Comparison of ENCODE assay signal across 1 cellular context in the genomic region with DNA sequence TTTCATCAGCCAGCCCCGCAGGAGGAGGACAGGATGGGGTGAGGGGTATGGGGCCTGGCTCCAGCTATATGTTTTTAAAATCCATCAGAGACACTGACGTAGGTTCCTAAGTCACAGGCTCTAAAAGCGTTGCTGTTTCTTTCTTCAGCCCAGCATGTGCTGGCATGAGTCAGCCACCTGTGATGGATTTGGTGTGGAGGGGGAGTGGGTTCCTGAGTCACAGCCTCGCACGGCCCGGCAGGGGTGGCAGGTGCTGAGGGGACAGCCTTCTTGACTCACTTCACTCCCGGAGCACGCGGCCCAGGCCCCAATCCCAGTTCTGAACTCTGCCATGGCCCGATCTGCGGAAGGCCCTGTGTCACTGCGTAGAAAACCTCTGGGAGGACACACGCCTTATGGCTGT.
TF ChIP-seq lines count a peak whose summit lies in the region.

No MANE protein-coding gene starts in this region.

TF ChIP-seq in K562, 482 proteins besides CTCF, POLR2A, EP300 and RAD21 (continued from another document and continues in another):
- TF ChIP-seq, protein P1, sequence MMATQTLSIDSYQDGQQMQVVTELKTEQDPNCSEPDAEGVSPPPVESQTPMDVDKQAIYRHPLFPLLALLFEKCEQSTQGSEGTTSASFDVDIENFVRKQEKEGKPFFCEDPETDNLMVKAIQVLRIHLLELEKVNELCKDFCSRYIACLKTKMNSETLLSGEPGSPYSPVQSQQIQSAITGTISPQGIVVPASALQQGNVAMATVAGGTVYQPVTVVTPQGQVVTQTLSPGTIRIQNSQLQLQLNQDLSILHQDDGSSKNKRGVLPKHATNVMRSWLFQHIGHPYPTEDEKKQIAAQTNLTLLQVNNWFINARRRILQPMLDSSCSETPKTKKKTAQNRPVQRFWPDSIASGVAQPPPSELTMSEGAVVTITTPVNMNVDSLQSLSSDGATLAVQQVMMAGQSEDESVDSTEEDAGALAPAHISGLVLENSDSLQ (IDR thresholded peaks at IDR 0.05) = no peak
- TF ChIP-seq HEY1 (CRISPR knock-in tag; IDR thresholded peaks at IDR 0.05; ENCODE audit: borderline replicate concordance) = no peak
- 0 out of 2 replicates have a peak, but pooled peaks have one; percentile 28 for TF ChIP-seq L3MBTL2 (IDR thresholded peaks at IDR 0.05)
- TF ChIP-seq CEBPG (CRISPR knock-in tag; IDR thresholded peaks at IDR 0.05) = 0 out of 2 replicates have a peak, but pooled peaks have one; percentile 43
- TF ChIP-seq CEBPG (tag; conservative IDR thresholded peaks at IDR 0.05 in 1 of 2, IDR thresholded peaks at IDR 0.05 in 1 of 2) = no peak; a peak in 1 of 4 replicates
- no peak for TF ChIP-seq ZBTB8A (IDR thresholded peaks at IDR 0.05; ENCODE audit: partially characterized antibody)
- no peak for TF ChIP-seq THRAP3 (IDR thresholded peaks at IDR 0.05; ENCODE audit: borderline replicate concordance)
- TF ChIP-seq, protein P2, sequence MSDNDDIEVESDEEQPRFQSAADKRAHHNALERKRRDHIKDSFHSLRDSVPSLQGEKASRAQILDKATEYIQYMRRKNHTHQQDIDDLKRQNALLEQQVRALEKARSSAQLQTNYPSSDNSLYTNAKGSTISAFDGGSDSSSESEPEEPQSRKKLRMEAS (CRISPR knock-in tag; IDR thresholded peaks at IDR 0.05) = peak; percentile 56; the same call in 1 of the 2 replicates
- TF ChIP-seq TBL1XR1 (IDR thresholded peaks at IDR 0.05; ENCODE audit: low read length in 2 of 2) = no peak
- TF ChIP-seq, protein P3, sequence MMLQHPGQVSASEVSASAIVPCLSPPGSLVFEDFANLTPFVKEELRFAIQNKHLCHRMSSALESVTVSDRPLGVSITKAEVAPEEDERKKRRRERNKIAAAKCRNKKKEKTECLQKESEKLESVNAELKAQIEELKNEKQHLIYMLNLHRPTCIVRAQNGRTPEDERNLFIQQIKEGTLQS (IDR thresholded peaks at IDR 0.05) = peak; percentile 78
- TF ChIP-seq, protein P3 (CRISPR knock-in tag; conservative IDR thresholded peaks at IDR 0.05) = no peak
- no peak for TF ChIP-seq NR2C2 (CRISPR knock-in tag; IDR thresholded peaks at IDR 0.05)
- no peak for TF ChIP-seq NR2C2 (tag; IDR thresholded peaks at IDR 0.05)
- TF ChIP-seq, protein P4, sequence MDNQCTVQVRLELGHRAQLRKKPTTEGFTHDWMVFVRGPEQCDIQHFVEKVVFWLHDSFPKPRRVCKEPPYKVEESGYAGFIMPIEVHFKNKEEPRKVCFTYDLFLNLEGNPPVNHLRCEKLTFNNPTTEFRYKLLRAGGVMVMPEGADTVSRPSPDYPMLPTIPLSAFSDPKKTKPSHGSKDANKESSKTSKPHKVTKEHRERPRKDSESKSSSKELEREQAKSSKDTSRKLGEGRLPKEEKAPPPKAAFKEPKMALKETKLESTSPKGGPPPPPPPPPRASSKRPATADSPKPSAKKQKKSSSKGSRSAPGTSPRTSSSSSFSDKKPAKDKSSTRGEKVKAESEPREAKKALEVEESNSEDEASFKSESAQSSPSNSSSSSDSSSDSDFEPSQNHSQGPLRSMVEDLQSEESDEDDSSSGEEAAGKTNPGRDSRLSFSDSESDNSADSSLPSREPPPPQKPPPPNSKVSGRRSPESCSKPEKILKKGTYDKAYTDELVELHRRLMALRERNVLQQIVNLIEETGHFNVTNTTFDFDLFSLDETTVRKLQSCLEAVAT (IDR thresholded peaks at IDR 0.05) = peak in 1 of 2 experiments; percentile 27; a peak in 1 of 4 replicates
- no peak for TF ChIP-seq ZNF668 (CRISPR knock-in tag; IDR thresholded peaks at IDR 0.05)
- TF ChIP-seq SLC30A9 (CRISPR knock-in tag; IDR thresholded peaks at IDR 0.05) = no peak
- no peak for TF ChIP-seq DNMT1 (IDR thresholded peaks at IDR 0.05)
- TF ChIP-seq ZNF586 (CRISPR knock-in tag; conservative IDR thresholded peaks at IDR 0.05) = no peak
- no peak for TF ChIP-seq CEBPB (tag; IDR thresholded peaks at IDR 0.05)
- TF ChIP-seq ZBTB17 (CRISPR knock-in tag; IDR thresholded peaks at IDR 0.05) = no peak
- TF ChIP-seq BDP1 (IDR thresholded peaks at IDR 0.05; ENCODE audit: insufficient read depth, insufficient read length) = no peak
- TF ChIP-seq, protein P5, sequence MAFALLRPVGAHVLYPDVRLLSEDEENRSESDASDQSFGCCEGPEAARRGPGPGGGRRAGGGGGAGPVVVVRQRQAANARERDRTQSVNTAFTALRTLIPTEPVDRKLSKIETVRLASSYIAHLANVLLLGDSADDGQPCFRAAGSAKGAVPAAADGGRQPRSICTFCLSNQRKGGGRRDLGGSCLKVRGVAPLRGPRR (CRISPR knock-in tag; IDR thresholded peaks at IDR 0.05) = no peak
- TF ChIP-seq MAZ (CRISPR knock-in tag; conservative IDR thresholded peaks at IDR 0.05 in 1 of 2, IDR thresholded peaks at IDR 0.05 in 1 of 2) = no peak
- TF ChIP-seq FOSL1 (tag; conservative IDR thresholded peaks at IDR 0.05) = peak; percentile 85
- TF ChIP-seq, protein P6, sequence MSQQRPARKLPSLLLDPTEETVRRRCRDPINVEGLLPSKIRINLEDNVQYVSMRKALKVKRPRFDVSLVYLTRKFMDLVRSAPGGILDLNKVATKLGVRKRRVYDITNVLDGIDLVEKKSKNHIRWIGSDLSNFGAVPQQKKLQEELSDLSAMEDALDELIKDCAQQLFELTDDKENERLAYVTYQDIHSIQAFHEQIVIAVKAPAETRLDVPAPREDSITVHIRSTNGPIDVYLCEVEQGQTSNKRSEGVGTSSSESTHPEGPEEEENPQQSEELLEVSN (IDR thresholded peaks at IDR 0.05; ENCODE audit: borderline replicate concordance in 1 of 2, extremely low read depth in 1 of 2, insufficient read depth in 1 of 2, insufficient read length in 1 of 2, low read depth in 1 of 2, low read length in 1 of 2, poor library complexity in 1 of 2, severe bottlenecking in 1 of 2) = peak in 1 of 2 experiments; percentile 32
- no peak for TF ChIP-seq DPF2 (IDR thresholded peaks at IDR 0.05)
- TF ChIP-seq JUND (IDR thresholded peaks at IDR 0.05; ENCODE audit: borderline replicate concordance, low read depth, low read length) = peak; percentile 73; the same call in 1 of the 2 replicates
- no peak for TF ChIP-seq JUND (tag; IDR thresholded peaks at IDR 0.05; ENCODE audit: borderline replicate concordance, low read depth, low read length)
- TF ChIP-seq RFX5 (IDR thresholded peaks at IDR 0.05; ENCODE audit: low read depth, low read length) = no peak
- TF ChIP-seq, protein P7, sequence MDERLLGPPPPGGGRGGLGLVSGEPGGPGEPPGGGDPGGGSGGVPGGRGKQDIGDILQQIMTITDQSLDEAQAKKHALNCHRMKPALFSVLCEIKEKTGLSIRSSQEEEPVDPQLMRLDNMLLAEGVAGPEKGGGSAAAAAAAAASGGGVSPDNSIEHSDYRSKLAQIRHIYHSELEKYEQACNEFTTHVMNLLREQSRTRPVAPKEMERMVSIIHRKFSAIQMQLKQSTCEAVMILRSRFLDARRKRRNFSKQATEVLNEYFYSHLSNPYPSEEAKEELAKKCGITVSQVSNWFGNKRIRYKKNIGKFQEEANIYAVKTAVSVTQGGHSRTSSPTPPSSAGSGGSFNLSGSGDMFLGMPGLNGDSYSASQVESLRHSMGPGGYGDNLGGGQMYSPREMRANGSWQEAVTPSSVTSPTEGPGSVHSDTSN (CRISPR knock-in tag; IDR thresholded peaks at IDR 0.05; ENCODE audit: low read depth) = no peak
- TF ChIP-seq, protein P7 (tag; conservative IDR thresholded peaks at IDR 0.05; ENCODE audit: low read depth) = no peak
- TF ChIP-seq, protein P8, sequence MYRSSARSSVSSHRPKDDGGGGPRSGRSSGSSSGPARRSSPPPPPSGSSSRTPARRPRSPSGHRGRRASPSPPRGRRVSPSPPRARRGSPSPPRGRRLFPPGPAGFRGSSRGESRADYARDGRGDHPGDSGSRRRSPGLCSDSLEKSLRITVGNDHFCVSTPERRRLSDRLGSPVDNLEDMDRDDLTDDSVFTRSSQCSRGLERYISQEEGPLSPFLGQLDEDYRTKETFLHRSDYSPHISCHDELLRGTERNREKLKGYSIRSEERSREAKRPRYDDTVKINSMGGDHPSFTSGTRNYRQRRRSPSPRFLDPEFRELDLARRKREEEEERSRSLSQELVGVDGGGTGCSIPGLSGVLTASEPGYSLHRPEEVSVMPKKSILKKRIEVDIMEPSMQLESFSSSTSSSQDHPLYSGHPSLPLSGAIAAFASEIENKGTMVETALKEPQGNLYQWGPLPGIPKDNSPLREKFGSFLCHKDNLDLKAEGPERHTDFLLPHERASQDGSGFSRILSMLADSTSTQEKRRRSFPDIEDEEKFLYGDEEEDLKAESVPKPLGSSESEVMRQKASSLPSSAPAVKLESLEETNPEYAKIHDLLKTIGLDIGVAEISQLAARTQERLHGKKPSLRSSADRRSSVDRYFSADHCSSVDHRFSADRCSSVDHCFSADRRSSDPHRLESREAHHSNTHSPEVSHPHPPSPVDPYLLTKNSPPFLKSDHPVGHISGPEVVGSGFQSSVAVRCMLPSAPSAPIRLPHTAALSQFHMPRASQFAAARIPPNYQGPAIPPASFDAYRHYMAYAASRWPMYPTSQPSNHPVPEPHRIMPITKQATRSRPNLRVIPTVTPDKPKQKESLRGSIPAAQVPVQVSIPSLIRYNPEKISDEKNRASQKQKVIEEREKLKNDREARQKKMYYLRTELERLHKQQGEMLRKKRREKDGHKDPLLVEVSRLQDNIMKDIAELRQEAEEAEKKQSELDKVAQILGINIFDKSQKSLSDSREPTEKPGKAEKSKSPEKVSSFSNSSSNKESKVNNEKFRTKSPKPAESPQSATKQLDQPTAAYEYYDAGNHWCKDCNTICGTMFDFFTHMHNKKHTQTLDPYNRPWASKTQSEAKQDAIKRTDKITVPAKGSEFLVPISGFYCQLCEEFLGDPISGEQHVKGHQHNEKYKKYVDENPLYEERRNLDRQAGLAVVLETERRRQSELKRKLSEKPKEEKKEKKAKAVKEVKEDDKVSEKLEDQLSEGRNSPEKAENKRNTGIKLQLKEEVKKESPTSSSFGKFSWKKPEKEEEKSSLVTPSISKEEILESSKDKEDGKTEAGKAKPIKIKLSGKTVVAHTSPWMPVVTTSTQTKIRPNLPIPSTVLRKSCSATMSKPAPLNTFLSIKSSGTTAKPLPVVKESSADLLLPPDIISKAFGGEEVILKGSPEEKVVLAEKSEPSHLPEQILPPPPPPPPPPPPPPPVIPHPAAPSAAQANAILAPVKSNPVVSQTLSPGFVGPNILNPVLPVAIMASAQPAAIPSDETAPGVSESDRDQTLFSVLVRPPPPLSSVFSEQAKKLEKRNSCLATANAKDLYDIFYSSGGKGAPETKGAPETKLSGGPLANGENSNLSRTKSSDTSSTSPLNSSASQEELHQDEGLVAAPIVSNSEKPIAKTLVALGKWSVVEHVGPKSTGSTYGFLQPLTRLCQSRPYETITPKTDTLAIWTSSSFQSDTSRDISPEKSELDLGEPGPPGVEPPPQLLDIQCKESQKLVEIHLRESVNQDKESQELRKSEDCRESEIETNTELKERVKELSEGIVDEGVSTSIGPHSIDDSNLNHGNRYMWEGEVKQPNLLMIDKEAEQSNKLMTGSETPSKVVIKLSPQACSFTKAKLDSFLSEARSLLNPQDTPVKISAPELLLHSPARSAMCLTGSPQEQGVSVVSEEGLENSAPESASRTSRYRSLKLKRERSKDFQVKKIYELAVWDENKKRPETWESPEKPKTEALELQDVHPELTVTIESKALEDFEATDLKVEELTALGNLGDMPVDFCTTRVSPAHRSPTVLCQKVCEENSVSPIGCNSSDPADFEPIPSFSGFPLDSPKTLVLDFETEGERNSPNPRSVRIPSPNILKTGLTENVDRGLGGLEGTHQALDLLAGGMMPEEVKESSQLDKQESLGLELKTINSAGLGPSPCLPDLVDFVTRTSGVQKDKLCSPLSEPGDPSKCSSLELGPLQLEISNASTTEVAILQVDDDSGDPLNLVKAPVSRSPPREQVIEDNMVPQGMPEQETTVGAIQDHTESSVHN (IDR thresholded peaks at IDR 0.05; ENCODE audit: borderline replicate concordance in 1 of 2, low read depth in 1 of 2) = no peak; a peak in 1 of 4 replicates
- no peak for TF ChIP-seq CC2D1A (IDR thresholded peaks at IDR 0.05)
- TF ChIP-seq, protein P9, sequence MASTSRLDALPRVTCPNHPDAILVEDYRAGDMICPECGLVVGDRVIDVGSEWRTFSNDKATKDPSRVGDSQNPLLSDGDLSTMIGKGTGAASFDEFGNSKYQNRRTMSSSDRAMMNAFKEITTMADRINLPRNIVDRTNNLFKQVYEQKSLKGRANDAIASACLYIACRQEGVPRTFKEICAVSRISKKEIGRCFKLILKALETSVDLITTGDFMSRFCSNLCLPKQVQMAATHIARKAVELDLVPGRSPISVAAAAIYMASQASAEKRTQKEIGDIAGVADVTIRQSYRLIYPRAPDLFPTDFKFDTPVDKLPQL (IDR thresholded peaks at IDR 0.05; ENCODE audit: extremely low read depth, insufficient read length) = no peak
- no peak for TF ChIP-seq HDGF (IDR thresholded peaks at IDR 0.05)
- TF ChIP-seq ZBTB7A (IDR thresholded peaks at IDR 0.05; ENCODE audit: borderline replicate concordance, control insufficient read depth, low read depth, low read length) = 0 out of 2 replicates have a peak, but pooled peaks have one; percentile 19
- no peak for TF ChIP-seq GATAD2A (IDR thresholded peaks at IDR 0.05)
- no peak for TF ChIP-seq NR2C1 (IDR thresholded peaks at IDR 0.05)
- TF ChIP-seq NR2C1 (tag; IDR thresholded peaks at IDR 0.05) = no peak
- TF ChIP-seq BRD4 (IDR thresholded peaks at IDR 0.05) = no peak
- peak; percentile 25; the same call in 1 of the 2 replicates for TF ChIP-seq ARID1B (IDR thresholded peaks at IDR 0.05)
- no peak for TF ChIP-seq ARNT (IDR thresholded peaks at IDR 0.05)
- TF ChIP-seq, protein P10, sequence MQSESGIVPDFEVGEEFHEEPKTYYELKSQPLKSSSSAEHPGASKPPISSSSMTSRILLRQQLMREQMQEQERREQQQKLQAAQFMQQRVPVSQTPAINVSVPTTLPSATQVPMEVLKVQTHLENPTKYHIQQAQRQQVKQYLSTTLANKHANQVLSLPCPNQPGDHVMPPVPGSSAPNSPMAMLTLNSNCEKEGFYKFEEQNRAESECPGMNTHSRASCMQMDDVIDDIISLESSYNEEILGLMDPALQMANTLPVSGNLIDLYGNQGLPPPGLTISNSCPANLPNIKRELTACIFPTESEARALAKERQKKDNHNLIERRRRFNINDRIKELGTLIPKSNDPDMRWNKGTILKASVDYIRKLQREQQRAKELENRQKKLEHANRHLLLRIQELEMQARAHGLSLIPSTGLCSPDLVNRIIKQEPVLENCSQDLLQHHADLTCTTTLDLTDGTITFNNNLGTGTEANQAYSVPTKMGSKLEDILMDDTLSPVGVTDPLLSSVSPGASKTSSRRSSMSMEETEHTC (IDR thresholded peaks at IDR 0.05) = no peak
- TF ChIP-seq ZNF282 (CRISPR knock-in tag; IDR thresholded peaks at IDR 0.05) = no peak
- TF ChIP-seq GATAD2B (IDR thresholded peaks at IDR 0.05; ENCODE audit: borderline replicate concordance) = no peak
- TF ChIP-seq U2AF1 (optimal IDR thresholded peaks at IDR 0.05; ENCODE audit: low read depth, low read length) = no peak
- TF ChIP-seq BHLHE40 (IDR thresholded peaks at IDR 0.05; ENCODE audit: low read length) = peak; percentile 72
- no peak for TF ChIP-seq ZNF77 (CRISPR knock-in tag; IDR thresholded peaks at IDR 0.05)
- no peak for TF ChIP-seq CREB1 (IDR thresholded peaks at IDR 0.05)
- TF ChIP-seq CREB1 (CRISPR knock-in tag; IDR thresholded peaks at IDR 0.05) = no peak
